Comparison of ENCODE assay signal across 8 cellular contexts in the genomic region with DNA sequence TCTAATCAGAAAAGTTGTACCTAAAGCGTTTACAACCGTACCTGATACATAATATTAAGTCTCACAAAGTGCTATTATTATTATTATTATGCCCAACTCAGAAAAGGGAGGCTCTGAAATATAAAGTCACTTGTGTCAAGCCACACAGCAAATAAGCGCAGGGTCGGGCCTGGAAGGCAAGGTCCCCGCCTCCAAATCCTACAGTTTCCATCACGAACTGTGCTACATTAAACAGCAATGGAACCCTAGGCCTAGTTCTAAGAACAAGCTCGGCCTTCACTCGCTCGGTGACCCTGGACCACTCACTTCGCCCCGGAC. TPM values are rescaled to one million over a fixed set of nuclear protein-coding genes. Genes with fewer than 3 reads are reported as not detected.
DNase-seq lines count a peak whose midpoint lies in the region; ATAC-seq, FAIRE-seq and TF ChIP-seq lines count a peak whose summit lies in the region.

No MANE protein-coding gene starts in this region.

- in situ Hi-C loops in HepG2 (cut with HindIII; ENCODE audit: extremely low pct_ligation_motif_present, low pct_unique_long_range_greater_than_20kb), result no loop called here

- FAIRE-seq in HepG2 (lab: Jason Lieb, UNC), result no peak

- POLR2A ChIA-PET in HepG2 (lab: Yijun Ruan, JAX), result interaction anchor here (1.0 kb wide), 1 partner anchor 48 kb away, joined by 3 read pairs; the partner anchor contains the start of gene TTC4

- H3K9me3 ChIP-seq in HepG2 (ENCODE audit: low read length), result no peaks in the 10 kb centered on the region
- no peaks in the 10 kb centered on the region for H3K9me3 ChIP-seq in upper lobe of left lung

- ATAC-seq in HepG2 (peak; percentile 25), upper lobe of left lung (ENCODE audit: low FRiP score in 2 of 2) (no peak)

- peak overlapping the region; percentile 93 for H3K27ac Mint-ChIP-seq in activated naive CD8-positive, alpha-beta T cell

- H3K4me3 ChIP-seq in HepG2 (replicated peaks in 1 of 3; ENCODE audit: insufficient read depth in 1 of 3, low read depth in 2 of 3, low read length in 3 of 3), result peak overlapping the region; percentile 77 to 94 (median 88)
- peak overlapping the region; percentile 68 to 92 (median 80) for H3K4me3 ChIP-seq in upper lobe of left lung

- H3K79me2 ChIP-seq in HepG2 (ENCODE audit: insufficient read depth, low read length), result peaks cover 14% of the 10 kb centered on the region

- H3K27me3 ChIP-seq in HepG2 (ENCODE audit: control insufficient read depth in 1 of 2, insufficient read depth in 2 of 2, low read length in 2 of 2) (no peaks in the 10 kb centered on the region), upper lobe of left lung (no peaks in the 10 kb centered on the region)

- peak overlapping the region; percentile 92 for H3K9ac ChIP-seq in HepG2 (ENCODE audit: insufficient read depth, low read depth, low read length)

- H3K36me3 Mint-ChIP-seq in activated naive CD8-positive, alpha-beta T cell, result no peaks in the 10 kb centered on the region

- H4K20me1 ChIP-seq in HepG2 (ENCODE audit: insufficient read depth, low read length), result no peaks in the 10 kb centered on the region

- H3K36me3 ChIP-seq in HepG2 (replicated peaks in 1 of 2; ENCODE audit: control insufficient read depth in 1 of 2, insufficient read depth in 2 of 2, low read length in 2 of 2) (no peaks in the 10 kb centered on the region; a peak in 1 of 5 replicates), upper lobe of left lung (peaks cover 0 to 2% (median 2%) of the 10 kb centered on the region in 4 donors)

- no peak for TF ChIP-seq POLR2A in HepG2 (IDR thresholded peaks at IDR 0.05; ENCODE audit: insufficient read depth in 1 of 2, low read depth in 2 of 2, low read length in 2 of 2)
- no peak for TF ChIP-seq POLR2A in upper lobe of left lung (IDR thresholded peaks at IDR 0.05)

- H3K4me2 ChIP-seq in HepG2 (ENCODE audit: low read depth, low read length), result peak overlapping the region; percentile 78

- WGBS in HepG2 (ENCODE audit: low lambda C conversion rate), result 0% methylated on average over 3 of the region's 11 CpGs
- 2 to 7% methylated on average over 8 to 11 of the region's 11 CpGs for WGBS in upper lobe of left lung, 2 donors

- no peaks in the 10 kb centered on the region for H3K27me3 Mint-ChIP-seq in activated naive CD8-positive, alpha-beta T cell

- H3K4me1 Mint-ChIP-seq in activated naive CD8-positive, alpha-beta T cell (ENCODE audit: low read depth), result peaks cover 26% of the 10 kb centered on the region

- intact Hi-C loops in HepG2 (cut with micrococcal nuclease; ENCODE audit: unreplicated experiment), result loop anchor here (2.0 kb wide), 1 partner anchor 31 kb away; no protein-coding TSS in a partner anchor

- DNase-seq in stimulated activated CD4-positive, alpha-beta T cell treated with anti-CD3 and anti-CD28 coated beads, Interleukin-15, amount 100 ng/mL, for 24 hours, result peak; percentile 40
- DNase-seq in stimulated activated CD4-positive, alpha-beta T cell treated with anti-CD3 and anti-CD28 coated beads, Interleukin-1b, Interleukin-23, amount 100 ng/mL, for 48 hours, result no peak
- DNase-seq in HepG2 (ENCODE audit: low spot score) (peak; percentile 10), upper lobe of left lung (no peak), SHP77 treated with DMSO at 0.1 percent for 48 hours (lab: John Stamatoyannopoulos, UW) (no peak), AG08395 (ENCODE audit: low spot score) (no peak), LoVo (ENCODE audit: low spot score) (no peak)

- H3K4me3 Mint-ChIP-seq in activated naive CD8-positive, alpha-beta T cell, result peak overlapping the region; percentile 91

- H2AFZ ChIP-seq in HepG2 (ENCODE audit: low read length), result no peak overlapping the region

- peaks cover 24% of the 10 kb centered on the region for H3K4me1 ChIP-seq in HepG2 (ENCODE audit: insufficient read depth, low read length)
- H3K4me1 ChIP-seq in upper lobe of left lung, result peaks cover 0 to 14% (median 13%) of the 10 kb centered on the region in 4 donors

- BruUV-seq in HepG2 (replicated peaks; lab: Mats Ljungman, UMichigan), result TSS peak; percentile 93

- no peaks in the 10 kb centered on the region for H3K9me3 Mint-ChIP-seq in activated naive CD8-positive, alpha-beta T cell (ENCODE audit: low read depth)

- TF ChIP-seq CTCF in HepG2 (CRISPR knock-in tag; IDR thresholded peaks at IDR 0.05), result no peak
- TF ChIP-seq CTCF in upper lobe of left lung (IDR thresholded peaks at IDR 0.05), result no peak

- peak overlapping the region; percentile 84 for H3K27ac ChIP-seq in HepG2 (ENCODE audit: extremely low read length, insufficient read depth, low read length)
- H3K27ac ChIP-seq in upper lobe of left lung, result peak overlapping the region; percentile 54 to 77 (median 72)

- CTCF ChIA-PET in HepG2 (lab: Yijun Ruan, JAX; ENCODE audit: low intra/inter-chr PET ratio, low total read pairs), result no interaction called here

- TF ChIP-seq RAD21 in HepG2 (CRISPR knock-in tag; IDR thresholded peaks at IDR 0.05), result no peak

- TF ChIP-seq EP300 in HepG2 (IDR thresholded peaks at IDR 0.05; ENCODE audit: low read depth in 2 of 2, low read length in 2 of 2) (no peak), HepG2 (CRISPR knock-in tag; IDR thresholded peaks at IDR 0.05; ENCODE audit: borderline replicate concordance) (no peak), upper lobe of left lung (IDR thresholded peaks at IDR 0.05) (no peak)

RNA-seq across cellular contexts. Expression of gene PARS2, which starts 0.6 kb away (rescaled TPM):
- total RNA-seq in HepG2 (2016; rRNA removed; fragmentation: Illumina TruSeq; extraction: Trizol), result 4.6 and 5.5 TPM in 2 replicates
- total RNA-seq in HepG2 (2016; cell fraction: cytosol; rRNA removed; fragmentation: Illumina TruSeq; extraction: Trizol; ENCODE audit: low read depth), result 0.88 and 1.0 TPM in 2 replicates
- 5.2 and 6.0 TPM in 2 replicates for total RNA-seq in HepG2 (2016; cell fraction: insoluble cytoplasmic fraction; rRNA removed; fragmentation: Illumina TruSeq; extraction: Trizol)
- total RNA-seq in HepG2 (2016; cell fraction: membrane; rRNA removed; fragmentation: Illumina TruSeq; extraction: Trizol), result 2.7 and 3.2 TPM in 2 replicates
- 2.5 and 3.0 TPM in 2 replicates for total RNA-seq in HepG2 (2016; cell fraction: nucleus; rRNA removed; fragmentation: Illumina TruSeq; extraction: Trizol)
- 2.4 and 3.2 TPM in 2 replicates for polyA plus RNA-seq in HepG2 (2011; rRNA removed)
- polyA plus RNA-seq in HepG2 (2011; cell fraction: cytosol; rRNA removed), result 2.9 and 3.2 TPM in 2 replicates
- polyA plus RNA-seq in HepG2 (2011; cell fraction: nucleus; rRNA removed), result 1.8 and 2.3 TPM in 2 replicates
- 4.0 and 4.3 TPM in 2 replicates for polyA plus RNA-seq in HepG2 (2012)
- 0.36 and 0.53 TPM in 2 replicates for polyA plus RNA-seq in HepG2 (2016; cell fraction: cytosol; fragmentation: Illumina TruSeq; extraction: Trizol; ENCODE audit: low read depth)
- 4.1 and 5.5 TPM in 2 replicates for polyA plus RNA-seq in HepG2 (2016; cell fraction: insoluble cytoplasmic fraction; fragmentation: Illumina TruSeq; extraction: Trizol; ENCODE audit: low read depth)
- polyA plus RNA-seq in HepG2 (2016; cell fraction: membrane; fragmentation: Illumina TruSeq; extraction: Trizol; ENCODE audit: low read depth), result 1.5 TPM in 2 replicates
- polyA plus RNA-seq in HepG2 (2016; cell fraction: nucleus; fragmentation: Illumina TruSeq; extraction: Trizol; ENCODE audit: insufficient read depth, low read depth), result 2.1 and 2.7 TPM in 2 replicates
- 10.2 and 10.5 TPM in 2 replicates for polyA minus RNA-seq in HepG2 (2011; rRNA and poly(A)+ RNA removed; ENCODE audit: low replicate concordance)
- polyA minus RNA-seq in HepG2 (2011; cell fraction: cytosol; rRNA and poly(A)+ RNA removed), result 3.4 and 3.9 TPM in 2 replicates
- polyA minus RNA-seq in HepG2 (2011; cell fraction: nucleus; rRNA and poly(A)+ RNA removed), result 5.3 and 7.2 TPM in 2 replicates
- 1 to 10 TPM; 1.0 to 4.8 (median 3.9) TPM for total RNA-seq in upper lobe of left lung

RNA-seq across cellular contexts. Expression of gene TTC22, which starts 37.4 kb away (rescaled TPM):
- total RNA-seq in HepG2 (2016; rRNA removed; fragmentation: Illumina TruSeq; extraction: Trizol) (not detected in 2 replicates), upper lobe of left lung (10 to 100 TPM in 4 of 6 donors, 1 to 10 TPM in 2; 6.9 to 15.7 (median 12.1) TPM)
- total RNA-seq in HepG2 (2016; cell fraction: cytosol; rRNA removed; fragmentation: Illumina TruSeq; extraction: Trizol; ENCODE audit: low read depth), result not detected in 2 replicates
- total RNA-seq in HepG2 (2016; cell fraction: insoluble cytoplasmic fraction; rRNA removed; fragmentation: Illumina TruSeq; extraction: Trizol), result not detected in 2 replicates
- total RNA-seq in HepG2 (2016; cell fraction: membrane; rRNA removed; fragmentation: Illumina TruSeq; extraction: Trizol), result not detected in 2 replicates
- total RNA-seq in HepG2 (2016; cell fraction: nucleus; rRNA removed; fragmentation: Illumina TruSeq; extraction: Trizol), result not detected in 2 replicates
- not detected in 2 replicates for polyA plus RNA-seq in HepG2 (2011; rRNA removed)
- not detected in 2 replicates for polyA plus RNA-seq in HepG2 (2011; cell fraction: cytosol; rRNA removed)
- not detected in 2 replicates for polyA plus RNA-seq in HepG2 (2011; cell fraction: nucleus; rRNA removed)
- not detected in 2 replicates for polyA plus RNA-seq in HepG2 (2012)
- not detected in 2 replicates for polyA plus RNA-seq in HepG2 (2016; cell fraction: cytosol; fragmentation: Illumina TruSeq; extraction: Trizol; ENCODE audit: low read depth)
- not detected in 2 replicates for polyA plus RNA-seq in HepG2 (2016; cell fraction: insoluble cytoplasmic fraction; fragmentation: Illumina TruSeq; extraction: Trizol; ENCODE audit: low read depth)
- polyA plus RNA-seq in HepG2 (2016; cell fraction: membrane; fragmentation: Illumina TruSeq; extraction: Trizol; ENCODE audit: low read depth), result not detected in 2 replicates
- not detected in 2 replicates for polyA plus RNA-seq in HepG2 (2016; cell fraction: nucleus; fragmentation: Illumina TruSeq; extraction: Trizol; ENCODE audit: insufficient read depth, low read depth)
- polyA minus RNA-seq in HepG2 (2011; rRNA and poly(A)+ RNA removed; ENCODE audit: low replicate concordance), result 0.05 TPM in 1 of 2 replicates, not detected in the other
- 1.1 TPM in 1 of 2 replicates, not detected in the other for polyA minus RNA-seq in HepG2 (2011; cell fraction: cytosol; rRNA and poly(A)+ RNA removed)
- polyA minus RNA-seq in HepG2 (2011; cell fraction: nucleus; rRNA and poly(A)+ RNA removed), result not detected in 2 replicates

RNA-seq across cellular contexts. Expression of gene TTC4, which starts 48.1 kb away (rescaled TPM):
- total RNA-seq in HepG2 (2016; rRNA removed; fragmentation: Illumina TruSeq; extraction: Trizol) (24.7 and 36.9 TPM in 2 replicates), upper lobe of left lung (10 to 100 TPM in 5 of 6 donors, 1 to 10 TPM in 1; 6.1 to 28.1 (median 17.0) TPM)
- total RNA-seq in HepG2 (2016; cell fraction: cytosol; rRNA removed; fragmentation: Illumina TruSeq; extraction: Trizol; ENCODE audit: low read depth), result 3.6 and 5.7 TPM in 2 replicates
- 24.3 and 36.7 TPM in 2 replicates for total RNA-seq in HepG2 (2016; cell fraction: insoluble cytoplasmic fraction; rRNA removed; fragmentation: Illumina TruSeq; extraction: Trizol)
- total RNA-seq in HepG2 (2016; cell fraction: membrane; rRNA removed; fragmentation: Illumina TruSeq; extraction: Trizol), result 9.1 and 11.1 TPM in 2 replicates
- total RNA-seq in HepG2 (2016; cell fraction: nucleus; rRNA removed; fragmentation: Illumina TruSeq; extraction: Trizol), result 17.4 and 20.0 TPM in 2 replicates
- polyA plus RNA-seq in HepG2 (2011; rRNA removed), result 12.4 and 13.1 TPM in 2 replicates
- 11.2 and 13.2 TPM in 2 replicates for polyA plus RNA-seq in HepG2 (2011; cell fraction: cytosol; rRNA removed)
- polyA plus RNA-seq in HepG2 (2011; cell fraction: nucleus; rRNA removed), result 6.3 and 7.8 TPM in 2 replicates
- 12.6 and 17.5 TPM in 2 replicates for polyA plus RNA-seq in HepG2 (2012)
- polyA plus RNA-seq in HepG2 (2016; cell fraction: cytosol; fragmentation: Illumina TruSeq; extraction: Trizol; ENCODE audit: low read depth), result 2.7 and 3.0 TPM in 2 replicates
- polyA plus RNA-seq in HepG2 (2016; cell fraction: insoluble cytoplasmic fraction; fragmentation: Illumina TruSeq; extraction: Trizol; ENCODE audit: low read depth), result 34.9 and 38.2 TPM in 2 replicates
- 5.7 and 5.8 TPM in 2 replicates for polyA plus RNA-seq in HepG2 (2016; cell fraction: membrane; fragmentation: Illumina TruSeq; extraction: Trizol; ENCODE audit: low read depth)
- 19.1 and 22.5 TPM in 2 replicates for polyA plus RNA-seq in HepG2 (2016; cell fraction: nucleus; fragmentation: Illumina TruSeq; extraction: Trizol; ENCODE audit: insufficient read depth, low read depth)
- 19.1 and 32.6 TPM in 2 replicates for polyA minus RNA-seq in HepG2 (2011; rRNA and poly(A)+ RNA removed; ENCODE audit: low replicate concordance)
- 6.5 and 7.4 TPM in 2 replicates for polyA minus RNA-seq in HepG2 (2011; cell fraction: cytosol; rRNA and poly(A)+ RNA removed)
- 17.8 and 20.0 TPM in 2 replicates for polyA minus RNA-seq in HepG2 (2011; cell fraction: nucleus; rRNA and poly(A)+ RNA removed)

Comparison
In these comparisons a context has a peak if more than half of its experiments do, and no peak if none do; other contexts are left out.
1. DNase-seq: peak in stimulated activated CD4-positive, alpha-beta T cell treated with anti-CD3 and anti-CD28 coated beads, Interleukin-15, amount 100 ng/mL, for 24 hours (single experiment) and HepG2 (single experiment); none in stimulated activated CD4-positive, alpha-beta T cell treated with anti-CD3 and anti-CD28 coated beads, Interleukin-1b, Interleukin-23, amount 100 ng/mL, for 48 hours (single experiment), upper lobe of left lung (0 of 2), SHP77 treated with DMSO at 0.1 percent for 48 hours (single experiment), AG08395 (single experiment) and LoVo (single experiment).
2. RNA of gene TTC22, which starts 37.4 kb away (total RNA-seq): 6.9 to 15.7 TPM in upper lobe of left lung; not detected in HepG2; every median in the first group is over 4 times any median in the second.